Comparison of ENCODE assay signal across 1 cellular context in genomic region chr3:183108002-183108449, GRCh38.
TF ChIP-seq lines count a peak whose summit lies in the region.

No MANE protein-coding gene starts in this region.

TF ChIP-seq in SK-N-SH treated with all-trans-retinoic acid at 6 μM for 48 hours, 23 proteins besides CTCF, POLR2A, EP300 and RAD21 (continued from another document):
- TF ChIP-seq CSRNP3 (CRISPR knock-in tag; IDR thresholded peaks at IDR 0.05): peak; percentile 84
- TF ChIP-seq ZC3H10 (CRISPR knock-in tag; IDR thresholded peaks at IDR 0.05): peak; percentile 86; the same call in 1 of the 2 replicates
- TF ChIP-seq ZFP3 (CRISPR knock-in tag; IDR thresholded peaks at IDR 0.05): 0 out of 2 replicates have a peak, but pooled peaks have one; percentile 25
- peak; percentile 86 for TF ChIP-seq ISL1 (CRISPR knock-in tag; IDR thresholded peaks at IDR 0.05)
- no peak for TF ChIP-seq OSR1 (CRISPR knock-in tag; IDR thresholded peaks at IDR 0.05)
- peak; percentile 78 for TF ChIP-seq ZNF70 (CRISPR knock-in tag; IDR thresholded peaks at IDR 0.05)
- peak; percentile 85 for TF ChIP-seq TCF4 (CRISPR knock-in tag; IDR thresholded peaks at IDR 0.05; ENCODE audit: borderline replicate concordance)
- peak; percentile 88; the same call in 1 of the 2 replicates for TF ChIP-seq GLIS3 (CRISPR knock-in tag; IDR thresholded peaks at IDR 0.05)
- TF ChIP-seq RARB (CRISPR knock-in tag; IDR thresholded peaks at IDR 0.05): no peak
- TF ChIP-seq SNAI2 (CRISPR knock-in tag; IDR thresholded peaks at IDR 0.05): peak; percentile 97
- no peak; the same call in 1 of the 2 replicates for TF ChIP-seq ZNF565 (CRISPR knock-in tag; conservative IDR thresholded peaks at IDR 0.05; ENCODE audit: low read depth)
TF ChIP-seq in SK-N-SH treated with all-trans-retinoic acid at 6 μM for 48 hours: peak in this region for 12.
